ENCODE assay signal across 9 cellular contexts in the genomic region with DNA sequence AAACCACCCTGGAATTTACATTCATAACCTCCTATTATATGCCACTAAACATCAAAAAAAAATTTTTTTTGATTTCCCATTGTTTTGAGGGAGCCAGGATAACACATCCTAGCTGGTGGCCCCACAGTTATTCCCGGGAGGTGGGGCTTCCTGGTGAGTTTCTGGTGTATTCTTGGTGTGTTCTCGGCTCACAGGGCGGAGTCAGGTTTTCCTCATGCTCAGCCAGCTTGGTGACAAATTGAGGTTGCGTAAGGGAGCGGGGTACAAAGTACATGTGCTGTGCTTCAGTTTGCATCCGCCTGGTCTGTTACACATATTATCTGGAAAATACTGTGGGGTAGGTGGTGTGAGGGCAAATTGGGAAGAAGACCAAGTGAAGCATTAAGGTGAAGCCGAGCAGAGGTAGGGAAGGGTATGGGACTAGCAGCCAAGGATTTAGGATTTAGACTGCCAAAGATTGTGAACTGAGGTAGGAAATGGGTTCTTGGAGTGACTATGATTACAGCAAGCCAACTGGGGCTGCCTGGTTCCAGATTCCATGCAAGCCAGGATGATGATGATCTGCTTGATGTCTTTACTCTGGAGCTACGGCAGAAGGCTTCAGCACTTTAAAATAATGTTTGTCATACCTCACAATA. TPM values are rescaled to one million over a fixed set of nuclear protein-coding genes. Genes with fewer than 3 reads are reported as not detected.
DNase-seq lines count a peak whose midpoint lies in the region; ATAC-seq and TF ChIP-seq lines count a peak whose summit lies in the region.
"Had no signal": no experiment of that assay in that cellular context is flagged by ENCODE, and none has a peak within 500 bp of the region (broad histone marks: within the 10 kb centered on the region; RNA-seq: fewer than 3 reads in every experiment).

No MANE protein-coding gene starts in this region.

- TF ChIP-seq CTCF in HFFc6 (IDR thresholded peaks at IDR 0.05) = no peak
- TF ChIP-seq CTCF in ascending aorta (IDR thresholded peaks at IDR 0.05) = no peak

- no peaks in the 10 kb centered on the region for H3K9me3 Mint-ChIP-seq in HFFc6
- H3K9me3 Mint-ChIP-seq: activated T-cell treated with anti-CD3 and anti-CD28 coated beads, Interleukin-2, amount 50 U/mL, for 24 hours had no signal

- ATAC-seq in GM21381 (IDR thresholded peaks at IDR 0.05; ENCODE audit: unreplicated experiment) = no peak

- peaks cover 37% of the 10 kb centered on the region for H3K4me1 Mint-ChIP-seq in HFFc6 (ENCODE audit: low read depth)

- H3K27ac ChIP-seq in ascending aorta (no peak overlapping the region), SJCRH30 (no peak overlapping the region), caudate nucleus (ENCODE audit: low read depth, low read length) (no peak overlapping the region)

- H3K4me1 ChIP-seq in ascending aorta = no peaks in the 10 kb centered on the region
- peaks cover 15% of the 10 kb centered on the region for H3K4me1 ChIP-seq in SJCRH30

- H3K9me3 ChIP-seq in ascending aorta (no peaks in the 10 kb centered on the region), SJCRH30 (replicated peaks) (no peaks in the 10 kb centered on the region)

- peak; percentile 22 for DNase-seq in HFFc6
- DNase-seq in ascending aorta (ENCODE audit: low spot score in 2 of 2) = peak; percentile 25 to 74
- DNase-seq in iris pigment epithelial cell (ENCODE audit: low read depth) = peak; percentile 83
- peak; percentile 47 for DNase-seq in stromal cell of bone marrow (ENCODE audit: low read depth)
- DNase-seq in SJCRH30 = no peak
- no peak for DNase-seq in UCSD-AML1 (lab: John Stamatoyannopoulos, UW; ENCODE audit: unreplicated experiment)
- no peak for DNase-seq in caudate nucleus (lab: John Stamatoyannopoulos, UW)
- DNase-seq: activated T-cell treated with anti-CD3 and anti-CD28 coated beads, Interleukin-2, amount 50 U/mL, for 24 hours had no signal

- H3K27me3 Mint-ChIP-seq in HFFc6 (ENCODE audit: insufficient read depth) = peaks cover 3% of the 10 kb centered on the region; the same call in 1 of the 2 replicates
- H3K27me3 Mint-ChIP-seq: activated T-cell treated with anti-CD3 and anti-CD28 coated beads, Interleukin-2, amount 50 U/mL, for 24 hours had no signal

- H3K27me3 ChIP-seq in ascending aorta = no peaks in the 10 kb centered on the region
- no peaks in the 10 kb centered on the region for H3K27me3 ChIP-seq in SJCRH30

- H3K4me3 ChIP-seq in ascending aorta (no peak overlapping the region), SJCRH30 (no peak overlapping the region)

- H3K36me3 ChIP-seq in ascending aorta (no peaks in the 10 kb centered on the region), SJCRH30 (no peaks in the 10 kb centered on the region)

- H3K36me3 Mint-ChIP-seq in HFFc6 (ENCODE audit: low read depth) = no peaks in the 10 kb centered on the region; the same call in 1 of the 2 replicates

- H3K4me3 Mint-ChIP-seq in HFFc6 = peak overlapping the region; percentile 0; the same call in 1 of the 2 replicates
- H3K4me3 Mint-ChIP-seq: activated T-cell treated with anti-CD3 and anti-CD28 coated beads, Interleukin-2, amount 50 U/mL, for 24 hours had no signal

- H3K27ac Mint-ChIP-seq in HFFc6 = peak overlapping the region; percentile 47
- H3K27ac Mint-ChIP-seq: activated T-cell treated with anti-CD3 and anti-CD28 coated beads, Interleukin-2, amount 50 U/mL, for 24 hours had no signal

- intact Hi-C loops in ascending aorta (cut with DNase I) = no loop called here

RNA-seq across cellular contexts. Expression of gene EEF1A1, which starts 46.2 kb away (rescaled TPM):
- total RNA-seq in HFFc6 (2021; fragmentation: NEBNext Ultra II Directional; extraction: Animal tissue kit (Norgen Biotek cat#: 25700)) = over 10,000 TPM in 4 of 6 experiments, 1,000 to 10,000 TPM in 2; 8,709 to 10,268 (median 10,123) TPM
- 4,361 TPM for total RNA-seq in ascending aorta
- 14,252 and 14,593 TPM in 2 replicates for total RNA-seq in SJCRH30 (2014; rRNA removed; shearing (Covaris generic))

Comparison
In these comparisons a context has a peak if more than half of its experiments do, and no peak if none do; other contexts are left out.
1. DNase-seq: peak in HFFc6 (single experiment), ascending aorta (2 of 2), iris pigment epithelial cell (single experiment) and stromal cell of bone marrow (single experiment); none in SJCRH30 (0 of 2), UCSD-AML1 (single experiment) and caudate nucleus (0 of 61).